8 cellular contexts compared by ENCODE assay signal in the genomic region with DNA sequence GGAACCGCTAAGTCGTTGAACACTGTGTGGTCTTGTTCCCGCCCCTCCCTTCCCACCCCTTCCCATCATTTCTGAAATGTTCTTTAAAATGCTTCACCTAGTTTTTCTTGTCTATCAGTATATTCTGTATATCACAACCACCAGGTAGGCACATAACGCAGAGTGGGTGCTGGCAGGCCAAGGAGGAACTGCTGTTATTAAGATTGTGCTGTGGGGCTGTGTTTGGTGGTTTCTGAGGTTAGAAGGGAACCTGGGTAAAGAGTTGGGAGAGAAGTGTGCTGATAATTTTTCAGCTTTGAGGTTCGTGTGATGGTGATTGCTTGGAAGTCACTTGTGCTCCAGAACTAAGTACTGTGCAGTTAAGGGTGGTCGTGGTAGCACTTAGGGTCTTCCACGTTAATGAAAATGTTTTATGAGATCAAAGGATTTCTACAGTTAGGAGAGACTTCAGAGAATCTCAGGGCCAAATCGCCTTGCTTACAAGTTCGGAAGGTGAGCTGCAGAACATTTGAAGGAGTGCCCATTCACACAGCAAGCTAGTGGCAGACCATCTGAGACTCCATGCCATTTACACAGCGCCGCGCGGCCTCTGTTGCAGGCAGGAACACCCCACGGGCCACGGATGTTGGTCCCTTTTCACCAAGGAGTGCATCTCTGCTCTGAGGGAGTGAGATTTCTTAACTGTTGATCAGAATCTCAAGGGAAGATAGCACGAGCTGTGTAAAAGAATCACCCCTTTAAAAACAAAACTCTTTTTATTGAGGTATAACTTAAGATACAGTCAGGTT. TPM values are rescaled to one million over a fixed set of nuclear protein-coding genes. Genes with fewer than 3 reads are reported as not detected.
DNase-seq lines count a peak whose midpoint lies in the region; ATAC-seq and TF ChIP-seq lines count a peak whose summit lies in the region.

No MANE protein-coding gene starts in this region.

- H3F3A ChIP-seq in neural progenitor cell (ENCODE audit: low read depth) = peaks cover 21% of the 10 kb centered on the region

- peak overlapping the region; percentile 68 for H3K4me2 ChIP-seq in DND-41 (ENCODE audit: insufficient read depth, low read length)
- peak overlapping the region; percentile 100 for H3K4me2 ChIP-seq in neural progenitor cell

- CTCF ChIA-PET in Panc1 (lab: Charles Lee) = no interaction called here

- H3K27me3 Mint-ChIP-seq in neural progenitor cell (ENCODE audit: insufficient read depth, low read depth) = peaks cover 2% of the 10 kb centered on the region

- H3K79me2 ChIP-seq in DND-41 (ENCODE audit: insufficient read depth, low read length) (peaks cover 63% of the 10 kb centered on the region), neural progenitor cell (ENCODE audit: low read depth) (peaks cover 63% of the 10 kb centered on the region)

- no peaks in the 10 kb centered on the region for H3K9me3 Mint-ChIP-seq in neural progenitor cell

- H3K4me3 Mint-ChIP-seq in neural progenitor cell = peak overlapping the region; percentile 91

- peaks cover 55% of the 10 kb centered on the region for H4K20me1 ChIP-seq in DND-41 (ENCODE audit: insufficient read depth, low read length)
- peaks cover 62% of the 10 kb centered on the region for H4K20me1 ChIP-seq in neural progenitor cell (ENCODE audit: low read depth)

- TSS peak; percentile 73 for BruUV-seq in Panc1 (replicated peaks; lab: Mats Ljungman, UMichigan)

- H3K36me3 Mint-ChIP-seq in neural progenitor cell = peaks cover 35% of the 10 kb centered on the region

- H3K36me3 ChIP-seq in DND-41 (ENCODE audit: insufficient read depth, low read length) (peaks cover 41% of the 10 kb centered on the region), Panc1 (ENCODE audit: control insufficient read depth, insufficient read depth, low read length) (no peaks in the 10 kb centered on the region), neural progenitor cell (no peaks in the 10 kb centered on the region)

- peaks cover 21% of the 10 kb centered on the region for H3K4me1 Mint-ChIP-seq in neural progenitor cell

- H3K27ac Mint-ChIP-seq in neural progenitor cell = no peak overlapping the region

- H2AFZ ChIP-seq in DND-41 (ENCODE audit: low read depth, low read length) = no peak overlapping the region
- H2AFZ ChIP-seq in neural progenitor cell (replicated peaks) = no peak overlapping the region

- intact Hi-C loops in Panc1 (cut with micrococcal nuclease; ENCODE audit: unreplicated experiment) = no loop called here
- intact Hi-C loops in dorsolateral prefrontal cortex (cut with DNase I) = loop anchor here in 1 of 2 donors (10.0 kb wide), 1 partner anchor 246 kb away; a partner anchor contains a TSS

- H3K27ac ChIP-seq in DND-41 (ENCODE audit: low read length) (peak overlapping the region; percentile 55), Panc1 (ENCODE audit: low read length) (peak overlapping the region; percentile 84), dorsolateral prefrontal cortex (peak overlapping the region in 3 of 59 donors; percentile 85 to 92 (median 86)), neural progenitor cell (no peak overlapping the region)

- POLR2A ChIA-PET in Panc1 (lab: Charles Lee) = no interaction called here

- in situ Hi-C loops in Panc1 (cut with HindIII; ENCODE audit: low pct_unique_long_range_greater_than_20kb, low sequenced_read_pairs) = no loop called here

- H3K4me3 ChIP-seq in DND-41 (ENCODE audit: low read depth in 1 of 2, low read length in 2 of 2) = peak overlapping the region; percentile 40 to 66; a peak in 3 of 4 replicates
- peak overlapping the region; percentile 63 to 69 for H3K4me3 ChIP-seq in Panc1 (ENCODE audit: low read depth in 2 of 2, low read length in 2 of 2)
- H3K4me3 ChIP-seq in dorsolateral prefrontal cortex = peak overlapping the region; percentile 58 to 95 (median 84)
- peak overlapping the region; percentile 87 for H3K4me3 ChIP-seq in neural progenitor cell

- H3K4me1 ChIP-seq in DND-41 (ENCODE audit: insufficient read depth, low read length) (peaks cover 45% of the 10 kb centered on the region), Panc1 (ENCODE audit: control insufficient read depth, insufficient read depth, low read length) (peaks cover 18% of the 10 kb centered on the region), neural progenitor cell (peaks cover 14% of the 10 kb centered on the region)

- H3K27me3 ChIP-seq in DND-41 (ENCODE audit: insufficient read depth, low read length, poor library complexity) (no peaks in the 10 kb centered on the region), Panc1 (ENCODE audit: control insufficient read depth, insufficient read depth, low read length) (no peaks in the 10 kb centered on the region), dorsolateral prefrontal cortex (no peaks in the 10 kb centered on the region), neural progenitor cell (no peaks in the 10 kb centered on the region)

- peak; percentile 59 for ATAC-seq in DND-41 (ENCODE audit: insufficient read depth, low read depth)
- ATAC-seq in Panc1 = no peak
- ATAC-seq in GM21447 (IDR thresholded peaks at IDR 0.05; ENCODE audit: unreplicated experiment) = no peak
- no peak for ATAC-seq in HG03354 (IDR thresholded peaks at IDR 0.05; ENCODE audit: poor library complexity, severe bottlenecking, unreplicated experiment)
- no peak for ATAC-seq in GM21381 (IDR thresholded peaks at IDR 0.05; ENCODE audit: unreplicated experiment)

- H3K9ac ChIP-seq in DND-41 (ENCODE audit: low read depth, low read length) (peak overlapping the region; percentile 73), neural progenitor cell (peak overlapping the region; percentile 88)

- DNase-seq in DND-41 (peak; percentile 59), Panc1 (ENCODE audit: low read depth, low spot score) (no peak), dorsolateral prefrontal cortex (no peak), neural progenitor cell (ENCODE audit: low spot score) (no peak), KG1 (lab: John Stamatoyannopoulos, UW) (no peak)

- H3K9me3 ChIP-seq in DND-41 (ENCODE audit: insufficient read depth, low read length, severe bottlenecking) (no peaks in the 10 kb centered on the region), Panc1 (ENCODE audit: control insufficient read depth, insufficient read depth, low read depth, low read length) (no peaks in the 10 kb centered on the region), neural progenitor cell (ENCODE audit: low read depth) (no peaks in the 10 kb centered on the region)

- TF ChIP-seq CTCF in DND-41 (IDR thresholded peaks at IDR 0.05; ENCODE audit: borderline replicate concordance, extremely low read depth, low read length, poor library complexity, severe bottlenecking) (no peak), Panc1 (IDR thresholded peaks at IDR 0.05) (no peak), dorsolateral prefrontal cortex (IDR thresholded peaks at IDR 0.05 in 54 of 56, conservative IDR thresholded peaks at IDR 0.05 in 2 of 56; ENCODE audit: low read depth in 1 of 56, partially characterized antibody in 56 of 56) (no peak), neural progenitor cell (IDR thresholded peaks at IDR 0.05) (no peak)

RNA-seq across cellular contexts. Expression of a gene that starts 1.6 kb away (rescaled TPM):
- total RNA-seq in Panc1 (2021; ENCODE audit: unreplicated experiment) (87.6 TPM), dorsolateral prefrontal cortex (10 to 100 TPM; 46.9 to 76.5 (median 59.8) TPM), neural progenitor cell (ENCODE audit: low replicate concordance) (59.3 and 65.9 TPM in 2 replicates)
- polyA plus RNA-seq in Panc1 (2012; ENCODE audit: insufficient read length) = 45.9 TPM
